Comparison of ENCODE assay signal across 8 cellular contexts in genomic region chr1:92291372-92291999, GRCh38. TPM values are rescaled to one million over a fixed set of nuclear protein-coding genes. Genes with fewer than 3 reads are reported as not detected.
DNase-seq lines count a peak whose midpoint lies in the region; ATAC-seq and TF ChIP-seq lines count a peak whose summit lies in the region.

No MANE protein-coding gene starts in this region.

- H3K27me3 ChIP-seq in upper lobe of right lung, result no peaks in the 10 kb centered on the region

- TF ChIP-seq CTCF in AG10803 (conservative IDR thresholded peaks at IDR 0.05; ENCODE audit: low read length), result peak; percentile 89
- peak; percentile 83 for TF ChIP-seq CTCF in astrocyte of the cerebellum (IDR thresholded peaks at IDR 0.05; ENCODE audit: low read depth, low read length, missing control alignments)
- TF ChIP-seq CTCF in upper lobe of right lung (IDR thresholded peaks at IDR 0.05), result peak; percentile 64

- in situ Hi-C loops in astrocyte of the cerebellum (cut with HindIII; ENCODE audit: low sequenced_read_pairs), result loop anchor here (25.0 kb wide), 2 partner anchors 304 to 779 kb away; partner anchors contain the start of gene CDC7

- intact Hi-C loops in upper lobe of right lung (cut with DNase I), result no loop called here

- H3K27ac ChIP-seq in upper lobe of right lung, result no peak overlapping the region

- DNase-seq in AG10803 (ENCODE audit: low read depth), result peak; percentile 66
- peak; percentile 58 for DNase-seq in NCI-H2171 treated with DMSO at 0.1 percent for 48 hours (lab: John Stamatoyannopoulos, UW)
- peak; percentile 65 for DNase-seq in astrocyte of the cerebellum (ENCODE audit: low read depth)
- peak; percentile 72 for DNase-seq in iris pigment epithelial cell (ENCODE audit: low read depth)
- DNase-seq in upper lobe of right lung, result no peak
- no peak for DNase-seq in activated CD4-positive, alpha-beta T cell treated with anti-CD3 and anti-CD28 coated beads, Interleukin-2, amount 50 U/mL, for 4 hours
- DNase-seq in mesenteric fat pad (ENCODE audit: low spot score), result no peak

- H3K36me3 ChIP-seq in upper lobe of right lung, result peaks cover 46% of the 10 kb centered on the region

- H3K4me3 ChIP-seq in AG10803 (ENCODE audit: low read length) (no peak overlapping the region), astrocyte of the cerebellum (ENCODE audit: low read depth, low read length) (no peak overlapping the region), upper lobe of right lung (no peak overlapping the region)

- H3K4me1 ChIP-seq in upper lobe of right lung, result no peaks in the 10 kb centered on the region

- no peaks in the 10 kb centered on the region for H3K9me3 ChIP-seq in upper lobe of right lung

- ATAC-seq in GM19035 (IDR thresholded peaks at IDR 0.05; ENCODE audit: unreplicated experiment), result peak; percentile 55
- ATAC-seq in upper lobe of right lung, result peak; percentile 53

RNA-seq across cellular contexts. Expression of gene GLMN, which starts 7.3 kb away (rescaled TPM):
- total RNA-seq in upper lobe of right lung, result 5.8 TPM
- 7.6 TPM for total RNA-seq in mesenteric fat pad

RNA-seq across cellular contexts. Expression of gene RPAP2, which starts 7.4 kb away (rescaled TPM):
- total RNA-seq in upper lobe of right lung (22.3 TPM), mesenteric fat pad (29.0 TPM)

Comparison
In these comparisons a context has a peak if more than half of its experiments do, and no peak if none do; other contexts are left out.
1. DNase-seq: peak in AG10803 (single experiment), NCI-H2171 treated with DMSO at 0.1 percent for 48 hours (single experiment), astrocyte of the cerebellum (single experiment) and iris pigment epithelial cell (single experiment); none in upper lobe of right lung (single experiment), activated CD4-positive, alpha-beta T cell treated with anti-CD3 and anti-CD28 coated beads, Interleukin-2, amount 50 U/mL, for 4 hours (0 of 2) and mesenteric fat pad (single experiment).
2. Peak in every context shown above with its lines, with median percentiles within 50 percentile points of each other: CTCF ChIP-seq.